In the genomic region with DNA sequence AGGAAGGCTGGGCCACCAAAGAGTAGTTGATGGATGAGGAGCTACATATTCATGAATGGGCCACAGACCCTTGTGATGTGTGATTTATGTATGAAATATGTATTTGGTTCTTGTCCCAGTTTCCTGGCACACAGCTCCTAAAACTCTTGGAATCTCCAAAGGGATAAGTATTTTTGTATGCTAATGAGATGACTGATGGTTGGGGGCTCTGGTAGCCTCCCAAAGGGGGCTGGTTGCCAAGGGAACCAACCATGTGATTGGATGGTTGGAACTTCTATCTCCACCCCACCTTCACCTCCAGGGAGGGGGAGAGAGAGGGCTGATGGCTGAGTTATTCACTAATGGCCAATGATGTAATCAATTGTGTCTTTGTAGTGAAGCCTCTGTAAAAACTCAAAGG, we compare ENCODE assay signal across 13 cellular contexts.
"Had no signal": no experiment of that assay in that cellular context is flagged by ENCODE, and none has a peak within 500 bp of the region (broad histone marks: within the 10 kb centered on the region; RNA-seq: fewer than 3 reads in every experiment).

No MANE protein-coding gene starts in this region.

- H3K27ac Mint-ChIP-seq: dendritic cell treated with granulocyte-macrophage colony-stimulating factor and Interleukin-4, amounts not matched to agents 40 ng/mL and 50 ng/mL, for 4 days; effector memory CD8-positive, alpha-beta T cell; naive thymus-derived CD8-positive, alpha-beta T cell had no signal

- H3K27ac ChIP-seq: esophagus squamous epithelium, heart right ventricle, neutrophil had no signal

- H3K27me3 ChIP-seq: heart right ventricle, neutrophil had no signal

- H3K9me3 ChIP-seq: esophagus squamous epithelium, heart right ventricle, mucosa of descending colon, neutrophil had no signal

- H3K4me1 ChIP-seq: esophagus squamous epithelium had no signal

- H3K27me3 Mint-ChIP-seq: dendritic cell treated with granulocyte-macrophage colony-stimulating factor and Interleukin-4, amounts not matched to agents 40 ng/mL and 50 ng/mL, for 4 days had no signal

- H3K4me3 Mint-ChIP-seq: dendritic cell treated with granulocyte-macrophage colony-stimulating factor and Interleukin-4, amounts not matched to agents 40 ng/mL and 50 ng/mL, for 4 days; effector memory CD8-positive, alpha-beta T cell; naive thymus-derived CD8-positive, alpha-beta T cell had no signal

- H3K36me3 ChIP-seq: esophagus squamous epithelium, heart right ventricle, neutrophil had no signal

- H3K4me3 ChIP-seq: esophagus squamous epithelium, heart right ventricle, mucosa of descending colon had no signal

- H3K9me3 Mint-ChIP-seq: dendritic cell treated with granulocyte-macrophage colony-stimulating factor and Interleukin-4, amounts not matched to agents 40 ng/mL and 50 ng/mL, for 4 days; effector memory CD8-positive, alpha-beta T cell had no signal

- ATAC-seq: effector memory CD8-positive, alpha-beta T cell; heart right ventricle; mucosa of descending colon; naive thymus-derived CD8-positive, alpha-beta T cell; sciatic nerve had no signal

- DNase-seq: effector memory CD8-positive, alpha-beta T cell; esophagus squamous epithelium; heart right ventricle; hypothalamus; kidney glomerular epithelial cell; mucosa of descending colon; naive thymus-derived CD8-positive, alpha-beta T cell; posterior cingulate gyrus; stimulated activated naive CD4-positive, alpha-beta T cell treated with Interleukin-2 at 50 U/mL for 16 hours; trophoblast cell had no signal

- H3K36me3 Mint-ChIP-seq: naive thymus-derived CD8-positive, alpha-beta T cell had no signal
